Comparison of ENCODE assay signal across 9 cellular contexts in the genomic region with DNA sequence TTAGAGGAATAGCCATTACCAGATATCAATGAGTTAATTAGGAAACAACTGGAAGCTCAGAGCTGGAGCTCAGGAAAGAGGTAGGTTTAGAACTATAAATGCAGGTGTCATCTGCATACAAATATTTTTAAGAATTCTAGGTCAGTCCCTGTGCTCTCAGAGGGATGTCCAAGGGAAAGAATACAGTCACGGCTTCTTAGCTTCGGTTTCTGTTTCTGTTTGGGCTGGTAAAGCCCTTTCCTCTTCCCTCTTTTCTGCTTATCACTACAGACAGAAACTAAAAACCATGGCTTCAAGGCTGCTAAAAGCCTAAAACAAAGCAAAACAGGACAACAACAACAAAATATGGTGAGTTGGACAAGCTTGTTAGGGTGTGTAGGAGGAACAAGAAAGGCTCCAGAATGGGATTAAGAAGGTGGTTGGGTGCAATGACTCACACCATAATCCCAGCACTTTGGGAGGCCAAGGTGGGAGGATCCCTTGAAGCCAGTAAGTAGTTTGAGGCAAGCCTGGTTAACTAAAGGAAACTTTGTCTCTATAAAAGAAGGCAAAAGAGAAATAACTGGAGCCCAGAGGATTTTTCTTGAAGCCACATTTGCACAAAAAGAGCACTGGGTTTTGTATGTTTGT.
DNase-seq lines count a peak whose midpoint lies in the region; ATAC-seq and TF ChIP-seq lines count a peak whose summit lies in the region.
"Had no signal": no experiment of that assay in that cellular context is flagged by ENCODE, and none has a peak within 500 bp of the region (broad histone marks: within the 10 kb centered on the region; RNA-seq: fewer than 3 reads in every experiment).

No MANE protein-coding gene starts in this region.

- no peaks in the 10 kb centered on the region for H3K9me3 Mint-ChIP-seq in effector memory CD8-positive, alpha-beta T cell
- H3K9me3 Mint-ChIP-seq in endodermal cell, result no peaks in the 10 kb centered on the region

- no peak overlapping the region for H3K4me3 ChIP-seq in tibial artery
- H3K4me3 ChIP-seq in endodermal cell (ENCODE audit: low read length), result no peak overlapping the region

- ATAC-seq in GM18517 (IDR thresholded peaks at IDR 0.05; ENCODE audit: unreplicated experiment) (peak; percentile 96), GM21515 (IDR thresholded peaks at IDR 0.05; ENCODE audit: unreplicated experiment) (peak; percentile 95), HG03457 (IDR thresholded peaks at IDR 0.05; ENCODE audit: unreplicated experiment) (peak; percentile 94)
- peak; percentile 32 for ATAC-seq in effector memory CD8-positive, alpha-beta T cell (replicated peaks)
- ATAC-seq: Panc1 had no signal

- no peak overlapping the region for H3K9ac ChIP-seq in endodermal cell (ENCODE audit: extremely low read depth, low read length, poor library complexity, severe bottlenecking)

- intact Hi-C loops in tibial artery (cut with DNase I; ENCODE audit: low total_unique reads), result no loop called here

- H3K27ac Mint-ChIP-seq in effector memory CD8-positive, alpha-beta T cell, result peak overlapping the region; percentile 8 to 78
- no peak overlapping the region for H3K27ac Mint-ChIP-seq in endodermal cell

- H3K4me1 Mint-ChIP-seq in effector memory CD8-positive, alpha-beta T cell (ENCODE audit: low read depth in 2 of 2), result peaks cover 10 to 11% of the 10 kb centered on the region in 2 donors
- no peaks in the 10 kb centered on the region for H3K4me1 Mint-ChIP-seq in endodermal cell

- DNase-seq in effector memory CD8-positive, alpha-beta T cell, result no peak
- DNase-seq in tibial artery (no peak), endodermal cell (no peak), NCI-H187 (lab: John Stamatoyannopoulos, UW) (no peak), kidney tubule cell (ENCODE audit: low spot score) (no peak)

- no peak for TF ChIP-seq CTCF in tibial artery (IDR thresholded peaks at IDR 0.05)
- no peak for TF ChIP-seq CTCF in endodermal cell (conservative IDR thresholded peaks at IDR 0.05)

- H3K36me3 ChIP-seq in tibial artery, result no peaks in the 10 kb centered on the region
- no peaks in the 10 kb centered on the region for H3K36me3 ChIP-seq in endodermal cell (ENCODE audit: control insufficient read depth, insufficient read depth, low read length)

- 87 to 91% methylated on average over 2 of the region's 2 CpGs for WGBS in endodermal cell (ENCODE audit: insufficient coverage in 1 of 2, insufficient read length in 1 of 2), 2 experiments

- H3K36me3 Mint-ChIP-seq in effector memory CD8-positive, alpha-beta T cell (ENCODE audit: insufficient read depth), result no peaks in the 10 kb centered on the region
- no peaks in the 10 kb centered on the region for H3K36me3 Mint-ChIP-seq in endodermal cell (ENCODE audit: low read depth)

- H3K27me3 ChIP-seq in tibial artery (no peaks in the 10 kb centered on the region), endodermal cell (ENCODE audit: control insufficient read depth, insufficient read depth, low read length, poor library complexity, severe bottlenecking) (no peaks in the 10 kb centered on the region)

- H3K9me3 ChIP-seq in tibial artery (no peaks in the 10 kb centered on the region), endodermal cell (ENCODE audit: control insufficient read depth, low read length) (peaks cover 4% of the 10 kb centered on the region)

- peak overlapping the region; percentile 9 to 26 for H3K4me3 Mint-ChIP-seq in effector memory CD8-positive, alpha-beta T cell
- H3K4me3 Mint-ChIP-seq in endodermal cell, result no peak overlapping the region

- H3K27ac ChIP-seq in tibial artery (no peak overlapping the region), endodermal cell (ENCODE audit: low read depth, low read length) (no peak overlapping the region)

- H3K4me1 ChIP-seq in tibial artery (no peaks in the 10 kb centered on the region), endodermal cell (ENCODE audit: control insufficient read depth, insufficient read depth, low read length) (no peaks in the 10 kb centered on the region)

- no peaks in the 10 kb centered on the region for H3K27me3 Mint-ChIP-seq in effector memory CD8-positive, alpha-beta T cell
- no peaks in the 10 kb centered on the region for H3K27me3 Mint-ChIP-seq in endodermal cell (ENCODE audit: insufficient read depth)

Comparison
In these comparisons a context has a peak if more than half of its experiments do, and no peak if none do; other contexts are left out.
1. ATAC-seq: peak in every context shown above with its lines; median percentile 96 in GM18517; 95 in GM21515; 94 in HG03457; 32 in effector memory CD8-positive, alpha-beta T cell.